ENCODE assay signal across 14 cellular contexts in the genomic region with DNA sequence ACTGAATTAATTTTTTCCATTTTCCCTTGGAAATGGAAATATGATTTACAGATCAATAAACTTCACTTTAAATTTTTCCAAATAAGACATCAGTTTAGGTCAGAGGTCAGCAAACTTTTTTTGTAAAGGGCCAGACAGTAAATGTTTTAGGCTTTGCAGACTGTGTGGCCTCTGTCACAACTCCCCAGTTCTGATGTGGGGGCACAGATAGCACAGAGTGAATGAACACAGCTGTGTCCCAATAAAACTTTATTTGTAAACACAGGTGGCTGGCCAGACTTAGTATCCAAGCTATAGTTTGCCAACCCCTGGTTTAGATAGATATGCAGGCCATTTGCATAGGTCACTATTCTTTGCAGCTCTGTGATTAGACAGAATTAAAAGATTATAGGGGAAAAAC. TPM values are rescaled to one million over a fixed set of nuclear protein-coding genes. Genes with fewer than 3 reads are reported as not detected.
A peak's percentile ranks its signal among the peaks of the same experiment; 100 is the strongest.
DNase-seq lines count a peak whose midpoint lies in the region; ATAC-seq, FAIRE-seq and TF ChIP-seq lines count a peak whose summit lies in the region.
"Had no signal": no experiment of that assay in that cellular context is flagged by ENCODE, and none has a peak within 500 bp of the region (broad histone marks: within the 10 kb centered on the region; RNA-seq: fewer than 3 reads in every experiment).

No MANE protein-coding gene starts in this region.

- intact Hi-C loops in HepG2 (cut with micrococcal nuclease; ENCODE audit: unreplicated experiment) = no loop called here
- intact Hi-C loops in right lobe of liver (cut with DNase I) = no loop called here

- peaks cover 1 to 4% of the 10 kb centered on the region in 2 experiments; a peak in 2 of 5 replicates for H3K36me3 ChIP-seq in HepG2 (replicated peaks in 1 of 2; ENCODE audit: control insufficient read depth in 1 of 2, insufficient read depth in 2 of 2, low read length in 2 of 2)
- H3K36me3 ChIP-seq in right lobe of liver = peaks cover 0 to 40% (median 5%) of the 10 kb centered on the region in 4 donors

- H3K4me3 ChIP-seq in HepG2 (replicated peaks in 1 of 3; ENCODE audit: insufficient read depth in 1 of 3, low read depth in 2 of 3, low read length in 3 of 3) (no peak overlapping the region), right lobe of liver (no peak overlapping the region), fibroblast of villous mesenchyme (ENCODE audit: low read depth, low read length) (no peak overlapping the region)

- H3K4me1 ChIP-seq in HepG2 (ENCODE audit: insufficient read depth, low read length) (no peaks in the 10 kb centered on the region), right lobe of liver (no peaks in the 10 kb centered on the region)

- no peak overlapping the region for H2AFZ ChIP-seq in HepG2 (ENCODE audit: low read length)

- FAIRE-seq in HepG2 (lab: Jason Lieb, UNC) = no peak
- FAIRE-seq: H1 had no signal

- H3K9ac ChIP-seq in HepG2 (ENCODE audit: insufficient read depth, low read depth, low read length) = no peak overlapping the region

- TF ChIP-seq CTCF in HepG2 (CRISPR knock-in tag; IDR thresholded peaks at IDR 0.05) = no peak
- TF ChIP-seq CTCF in right lobe of liver (IDR thresholded peaks at IDR 0.05) = no peak
- no peak for TF ChIP-seq CTCF in fibroblast of villous mesenchyme (IDR thresholded peaks at IDR 0.05; ENCODE audit: insufficient read depth, low read depth, low read length)

- no peaks in the 10 kb centered on the region for H3K79me2 ChIP-seq in HepG2 (ENCODE audit: insufficient read depth, low read length)

- TF ChIP-seq RAD21 in HepG2 (CRISPR knock-in tag; IDR thresholded peaks at IDR 0.05) = no peak

- no peaks in the 10 kb centered on the region for H3K9me3 ChIP-seq in HepG2 (ENCODE audit: low read length)
- no peaks in the 10 kb centered on the region for H3K9me3 ChIP-seq in right lobe of liver

- POLR2A ChIA-PET in HepG2 (lab: Yijun Ruan, JAX) = no interaction called here

- TF ChIP-seq POLR2A in HepG2 (IDR thresholded peaks at IDR 0.05; ENCODE audit: insufficient read depth in 1 of 2, low read depth in 2 of 2, low read length in 2 of 2) (no peak), right lobe of liver (IDR thresholded peaks at IDR 0.05) (no peak)

- H3K27me3 ChIP-seq in HepG2 (ENCODE audit: control insufficient read depth in 1 of 2, insufficient read depth in 2 of 2, low read length in 2 of 2) (no peaks in the 10 kb centered on the region), right lobe of liver (no peaks in the 10 kb centered on the region)

- DNase-seq in HepG2 (ENCODE audit: low spot score) (no peak), right lobe of liver (no peak), NCI-H82 treated with DMSO at 0.1 percent for 48 hours (lab: John Stamatoyannopoulos, UW; ENCODE audit: unreplicated experiment) (peak; percentile 48), fibroblast of villous mesenchyme (ENCODE audit: low read depth) (peak; percentile 62), NCI-H526 treated with DMSO at 0.1 percent for 48 hours (lab: John Stamatoyannopoulos, UW) (no peak)
- DNase-seq in activated T-cell treated with anti-CD3 and anti-CD28 coated beads, Interleukin-2, amount 50 U/mL, for 48 hours = no peak
- DNase-seq: activated CD4-positive, alpha-beta T cell treated with anti-CD3 and anti-CD28 coated beads, Interleukin-2, amount 50 U/mL, for 4 hours; activated naive CD4-positive, alpha-beta T cell treated with anti-CD3 and anti-CD28 coated beads, Interleukin-2, amount 10 ng/mL, durations not matched to agents 7 days and 5 days; activated T-cell treated with anti-CD3 and anti-CD28 coated beads, Interleukin-2, amount 50 U/mL, for 24 hours; NCI-H2171; SIG-M5 had no signal

- H3K27ac ChIP-seq in HepG2 (ENCODE audit: extremely low read length, insufficient read depth, low read length) (no peak overlapping the region), right lobe of liver (no peak overlapping the region)
- H3K27ac ChIP-seq: VCaP had no signal

- ATAC-seq in HepG2 = no peak
- ATAC-seq in right lobe of liver = no peak
- ATAC-seq in GM18511 (IDR thresholded peaks at IDR 0.05; ENCODE audit: unreplicated experiment) = no peak

- in situ Hi-C loops in HepG2 (cut with HindIII; ENCODE audit: extremely low pct_ligation_motif_present, low pct_unique_long_range_greater_than_20kb) = no loop called here

- CTCF ChIA-PET in HepG2 (lab: Yijun Ruan, JAX; ENCODE audit: low intra/inter-chr PET ratio, low total read pairs) = no interaction called here

- no peaks in the 10 kb centered on the region for H4K20me1 ChIP-seq in HepG2 (ENCODE audit: insufficient read depth, low read length)

- no peak overlapping the region for H3K4me2 ChIP-seq in HepG2 (ENCODE audit: low read depth, low read length)

- no TSS peak for BruUV-seq in HepG2 (replicated peaks; lab: Mats Ljungman, UMichigan)

- TF ChIP-seq EP300 in HepG2 (IDR thresholded peaks at IDR 0.05; ENCODE audit: low read depth in 2 of 2, low read length in 2 of 2) (no peak), HepG2 (CRISPR knock-in tag; IDR thresholded peaks at IDR 0.05; ENCODE audit: borderline replicate concordance) (no peak)

TF ChIP-seq in HepG2, 621 proteins besides CTCF, POLR2A, EP300 and RAD21 (continues in another document):
- TF ChIP-seq ZNF34 (CRISPR knock-in tag; IDR thresholded peaks at IDR 0.05; ENCODE audit: borderline replicate concordance) = no peak

RNA-seq across cellular contexts. Expression of a gene that starts 59.9 kb away (rescaled TPM):
- total RNA-seq in HepG2 (2016; rRNA removed; fragmentation: Illumina TruSeq; extraction: Trizol) (10.7 and 16.3 TPM in 2 replicates), right lobe of liver (1 to 10 TPM; 2.2 to 4.3 (median 3.2) TPM), fibroblast of villous mesenchyme (5.2 TPM in 2 replicates)
- total RNA-seq in HepG2 (2016; cell fraction: cytosol; rRNA removed; fragmentation: Illumina TruSeq; extraction: Trizol; ENCODE audit: low read depth) = 7.2 and 7.7 TPM in 2 replicates
- 10.5 and 14.5 TPM in 2 replicates for total RNA-seq in HepG2 (2016; cell fraction: insoluble cytoplasmic fraction; rRNA removed; fragmentation: Illumina TruSeq; extraction: Trizol)
- 7.8 and 8.5 TPM in 2 replicates for total RNA-seq in HepG2 (2016; cell fraction: membrane; rRNA removed; fragmentation: Illumina TruSeq; extraction: Trizol)
- 8.5 and 11.2 TPM in 2 replicates for total RNA-seq in HepG2 (2016; cell fraction: nucleus; rRNA removed; fragmentation: Illumina TruSeq; extraction: Trizol)
- polyA plus RNA-seq in HepG2 (2011; rRNA removed) = 9.6 and 10.1 TPM in 2 replicates
- polyA plus RNA-seq in HepG2 (2011; cell fraction: cytosol; rRNA removed) = 7.2 and 9.2 TPM in 2 replicates
- polyA plus RNA-seq in HepG2 (2011; cell fraction: nucleus; rRNA removed) = 10.9 and 12.9 TPM in 2 replicates
- polyA plus RNA-seq in HepG2 (2012) = 12.0 and 15.3 TPM in 2 replicates
- 3.7 and 4.7 TPM in 2 replicates for polyA plus RNA-seq in HepG2 (2016; cell fraction: cytosol; fragmentation: Illumina TruSeq; extraction: Trizol; ENCODE audit: low read depth)
- polyA plus RNA-seq in HepG2 (2016; cell fraction: insoluble cytoplasmic fraction; fragmentation: Illumina TruSeq; extraction: Trizol; ENCODE audit: low read depth) = 16.5 and 18.2 TPM in 2 replicates
- polyA plus RNA-seq in HepG2 (2016; cell fraction: membrane; fragmentation: Illumina TruSeq; extraction: Trizol; ENCODE audit: low read depth) = 5.8 and 6.6 TPM in 2 replicates
- polyA plus RNA-seq in HepG2 (2016; cell fraction: nucleus; fragmentation: Illumina TruSeq; extraction: Trizol; ENCODE audit: insufficient read depth, low read depth) = 12.5 and 14.0 TPM in 2 replicates
- polyA minus RNA-seq in HepG2 (2011; rRNA and poly(A)+ RNA removed; ENCODE audit: low replicate concordance) = 5.6 and 17.7 TPM in 2 replicates
- 5.4 and 5.7 TPM in 2 replicates for polyA minus RNA-seq in HepG2 (2011; cell fraction: cytosol; rRNA and poly(A)+ RNA removed)
- 25.5 and 31.1 TPM in 2 replicates for polyA minus RNA-seq in HepG2 (2011; cell fraction: nucleus; rRNA and poly(A)+ RNA removed)

Comparison
In these comparisons a context has a peak if more than half of its experiments do, and no peak if none do; other contexts are left out.
1. DNase-seq: peak in NCI-H82 treated with DMSO at 0.1 percent for 48 hours (single experiment) and fibroblast of villous mesenchyme (single experiment); none in HepG2 (single experiment), right lobe of liver (0 of 3), NCI-H526 treated with DMSO at 0.1 percent for 48 hours (single experiment) and activated T-cell treated with anti-CD3 and anti-CD28 coated beads, Interleukin-2, amount 50 U/mL, for 48 hours (0 of 2).